Comparison of ENCODE assay signal across 1 cellular context in genomic region chr20:45337367-45338120, GRCh38.
TF ChIP-seq lines count a peak whose summit lies in the region.

No MANE protein-coding gene starts in this region.

TF ChIP-seq in HepG2, 621 proteins besides CTCF, POLR2A, EP300 and RAD21 (continued from another document and continues in another):
- TF ChIP-seq TGIF2 (CRISPR knock-in tag; IDR thresholded peaks at IDR 0.05), result peak; percentile 57; the same call in 1 of the 2 replicates
- TF ChIP-seq MBNL3 (CRISPR knock-in tag; conservative IDR thresholded peaks at IDR 0.05), result no peak
- 0 out of 2 replicates have a peak, but pooled peaks have one; percentile 70 for TF ChIP-seq CAMTA2 (CRISPR knock-in tag; IDR thresholded peaks at IDR 0.05; ENCODE audit: borderline replicate concordance)
- peak; percentile 66; the same call in 1 of the 2 replicates for TF ChIP-seq ZBTB20 (CRISPR knock-in tag; IDR thresholded peaks at IDR 0.05; ENCODE audit: borderline replicate concordance, low read depth)
- TF ChIP-seq RARG (CRISPR knock-in tag; IDR thresholded peaks at IDR 0.05; ENCODE audit: low read depth), result 0 out of 2 replicates have a peak, but pooled peaks have one; percentile 59
- TF ChIP-seq ARID2 (CRISPR knock-in tag; IDR thresholded peaks at IDR 0.05; ENCODE audit: borderline replicate concordance), result peak; percentile 94
- TF ChIP-seq ZSCAN25 (CRISPR knock-in tag; IDR thresholded peaks at IDR 0.05), result no peak
- 0 out of 2 replicates have a peak, but pooled peaks have one; percentile 12 for TF ChIP-seq MTA1 (CRISPR knock-in tag; IDR thresholded peaks at IDR 0.05; ENCODE audit: borderline replicate concordance)
- TF ChIP-seq ZNF296 (CRISPR knock-in tag; conservative IDR thresholded peaks at IDR 0.05), result no peak
- TF ChIP-seq ZBTB10 (CRISPR knock-in tag; IDR thresholded peaks at IDR 0.05; ENCODE audit: borderline replicate concordance), result no peak
- peak; percentile 16; the same call in 1 of the 2 replicates for TF ChIP-seq ZNF350 (CRISPR knock-in tag; IDR thresholded peaks at IDR 0.05; ENCODE audit: borderline replicate concordance, low read depth)
- TF ChIP-seq ZFYVE20 (CRISPR knock-in tag; IDR thresholded peaks at IDR 0.05; ENCODE audit: borderline replicate concordance, low read depth), result 0 out of 2 replicates have a peak, but pooled peaks have one; percentile 32
- no peak for TF ChIP-seq ELF4 (CRISPR knock-in tag; IDR thresholded peaks at IDR 0.05; ENCODE audit: borderline replicate concordance)
- peak; percentile 66 for TF ChIP-seq CBX1 (IDR thresholded peaks at IDR 0.05; ENCODE audit: low read depth)
- peak; percentile 70 for TF ChIP-seq SRSF1 (optimal IDR thresholded peaks at IDR 0.05; ENCODE audit: low read depth, low read length)
- 0 out of 2 replicates have a peak, but pooled peaks have one; percentile 57 for TF ChIP-seq ZNF891 (CRISPR knock-in tag; IDR thresholded peaks at IDR 0.05)
- TF ChIP-seq ZNF567 (CRISPR knock-in tag; IDR thresholded peaks at IDR 0.05; ENCODE audit: borderline replicate concordance), result 0 out of 2 replicates have a peak, but pooled peaks have one; percentile 13
- TF ChIP-seq ZBTB37 (CRISPR knock-in tag; IDR thresholded peaks at IDR 0.05), result peak; percentile 75; the same call in 1 of the 2 replicates
- peak; percentile 10; the same call in 1 of the 2 replicates for TF ChIP-seq RELA (CRISPR knock-in tag; IDR thresholded peaks at IDR 0.05)
- TF ChIP-seq ESRRA (CRISPR knock-in tag; IDR thresholded peaks at IDR 0.05; ENCODE audit: low read depth), result peak; percentile 87
- TF ChIP-seq ATAD3A (CRISPR knock-in tag; IDR thresholded peaks at IDR 0.05), result no peak
- TF ChIP-seq ARID3A (IDR thresholded peaks at IDR 0.05; ENCODE audit: low read depth, low read length), result peak; percentile 1; the same call in 1 of the 2 replicates
- no peak for TF ChIP-seq TMF1 (CRISPR knock-in tag; IDR thresholded peaks at IDR 0.05; ENCODE audit: low read depth)
- peak; percentile 40; the same call in 1 of the 2 replicates for TF ChIP-seq MAX (IDR thresholded peaks at IDR 0.05)
- 0 out of 2 replicates have a peak, but pooled peaks have one; percentile 20 for TF ChIP-seq ZBTB8A (CRISPR knock-in tag; IDR thresholded peaks at IDR 0.05; ENCODE audit: borderline replicate concordance, low read depth)
- peak; percentile 85 for TF ChIP-seq ZNF280B (CRISPR knock-in tag; IDR thresholded peaks at IDR 0.05; ENCODE audit: borderline replicate concordance)
- peak; percentile 3; the same call in 1 of the 2 replicates for TF ChIP-seq TFAP4 (IDR thresholded peaks at IDR 0.05; ENCODE audit: borderline replicate concordance, low read depth)
- TF ChIP-seq ZNF768 (CRISPR knock-in tag; IDR thresholded peaks at IDR 0.05), result peak; percentile 56
- TF ChIP-seq SAFB2 (CRISPR knock-in tag; IDR thresholded peaks at IDR 0.05; ENCODE audit: borderline replicate concordance, low read depth), result 0 out of 2 replicates have a peak, but pooled peaks have one; percentile 87
- TF ChIP-seq SP4 (CRISPR knock-in tag; IDR thresholded peaks at IDR 0.05), result peak; percentile 49; the same call in 1 of the 2 replicates
- no peak for TF ChIP-seq ZNF503 (CRISPR knock-in tag; IDR thresholded peaks at IDR 0.05)
- no peak for TF ChIP-seq ZBTB40 (IDR thresholded peaks at IDR 0.05)
- peak; percentile 52; the same call in 1 of the 2 replicates for TF ChIP-seq ZBTB40 (CRISPR knock-in tag; IDR thresholded peaks at IDR 0.05)
- peak; percentile 61 for TF ChIP-seq DMAP1 (CRISPR knock-in tag; IDR thresholded peaks at IDR 0.05)
- TF ChIP-seq DPF2 (CRISPR knock-in tag; IDR thresholded peaks at IDR 0.05; ENCODE audit: borderline replicate concordance, low read depth), result 0 out of 2 replicates have a peak, but pooled peaks have one; percentile 7
- TF ChIP-seq ZBTB34 (CRISPR knock-in tag; IDR thresholded peaks at IDR 0.05), result peak; percentile 72; the same call in 1 of the 2 replicates
